Comparison of ENCODE assay signal across 12 cellular contexts in the genomic region with DNA sequence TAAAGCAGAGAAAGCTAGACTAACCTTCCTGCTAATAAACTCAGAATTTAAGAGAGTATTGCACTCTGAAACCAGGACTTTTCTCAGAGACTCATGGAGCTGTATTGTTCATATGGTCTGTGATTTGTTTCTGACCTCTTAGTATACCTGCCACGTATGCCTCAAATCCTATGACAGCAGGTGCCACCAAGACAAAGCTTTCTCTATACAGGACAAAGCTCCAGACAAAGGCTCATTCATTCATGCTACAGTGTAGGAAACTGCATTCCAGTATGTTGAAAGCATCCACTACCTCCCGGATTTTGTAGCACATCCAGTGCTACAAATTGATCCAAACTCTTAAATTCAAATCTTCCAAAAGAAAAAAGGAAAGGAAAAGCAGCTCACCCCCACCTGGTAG.
"Had no signal": no experiment of that assay in that cellular context is flagged by ENCODE, and none has a peak within 500 bp of the region (broad histone marks: within the 10 kb centered on the region; RNA-seq: fewer than 3 reads in every experiment).

No MANE protein-coding gene starts in this region.

- H3K9me3 ChIP-seq: gastroesophageal sphincter, stomach, thyroid gland, vagina had no signal

- H3K27ac ChIP-seq: epithelial cell of prostate, stomach, thyroid gland, vagina had no signal

- H3K36me3 ChIP-seq: gastroesophageal sphincter, stomach, thyroid gland, vagina had no signal

- H3K4me3 ChIP-seq: gastroesophageal sphincter, stomach, thyroid gland, vagina had no signal

- DNase-seq: activated CD4-positive, alpha-beta T cell treated with anti-CD3 and anti-CD28 coated beads, Interleukin-2, amount 10 ng/mL, durations not matched to agents 24 days and 14 days; activated naive CD4-positive, alpha-beta T cell treated with anti-CD3 and anti-CD28 coated beads, Interleukin-2, amount 10 ng/mL, durations not matched to agents 7 days and 5 days; effector memory CD4-positive, alpha-beta T cell; hippocampal formation; natural killer cell; occipital lobe; stimulated activated CD4-positive, alpha-beta T cell treated with anti-CD3 and anti-CD28 coated beads, Interleukin-4, amount 100 ng/mL, for 4 hours; stomach; thyroid gland had no signal

- H3K27me3 ChIP-seq: gastroesophageal sphincter, stomach, thyroid gland, vagina had no signal

- H3K4me1 ChIP-seq: gastroesophageal sphincter, vagina had no signal

- ATAC-seq: natural killer cell had no signal
